ENCODE assay signal across 9 cellular contexts in the genomic region with DNA sequence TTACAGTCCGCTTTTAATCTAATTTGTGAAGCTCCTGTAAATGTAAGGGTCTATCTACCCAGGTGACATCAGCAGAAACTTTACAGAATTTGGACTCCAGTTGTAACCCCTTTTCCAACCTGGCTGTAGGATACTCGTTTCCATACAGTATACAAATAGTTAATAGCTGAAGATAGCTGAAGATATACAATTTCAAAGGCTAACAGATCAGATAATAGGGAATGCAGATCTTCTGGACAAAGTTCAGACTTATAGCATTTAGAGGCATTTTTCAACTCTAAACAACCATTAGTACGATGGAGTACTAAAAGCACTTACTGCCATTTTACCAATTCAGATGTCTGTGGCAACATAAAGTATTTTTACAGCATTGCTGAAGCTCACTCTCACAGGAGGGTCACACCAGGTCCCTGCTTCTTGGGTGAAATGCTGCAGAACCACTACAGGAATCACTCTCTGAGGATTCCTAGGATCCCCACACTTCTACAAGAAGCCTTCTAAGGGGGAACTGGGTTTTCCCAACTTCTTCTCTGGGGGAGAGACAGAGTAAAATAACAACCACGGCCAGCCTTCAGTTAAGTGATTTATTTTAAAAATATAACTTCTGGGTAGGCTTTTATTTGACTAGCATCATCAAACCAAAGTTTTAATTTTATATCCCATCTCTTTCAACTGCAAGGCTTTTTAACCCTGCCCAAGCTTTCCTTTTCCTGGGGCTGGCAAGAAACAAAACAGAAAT. TPM values are rescaled to one million over a fixed set of nuclear protein-coding genes. Genes with fewer than 3 reads are reported as not detected.
A peak's percentile ranks its signal among the peaks of the same experiment; 100 is the strongest.
DNase-seq lines count a peak whose midpoint lies in the region; TF ChIP-seq lines count a peak whose summit lies in the region.
"Had no signal": no experiment of that assay in that cellular context is flagged by ENCODE, and none has a peak within 500 bp of the region (broad histone marks: within the 10 kb centered on the region; RNA-seq: fewer than 3 reads in every experiment).

No MANE protein-coding gene starts in this region.

- POLR2A ChIA-PET in activated CD4-positive, alpha-beta T cell treated with anti-CD3 and anti-CD28 coated beads, Interleukin-2, amount 10 ng/mL, durations not matched to agents 7 days and 5 days (lab: Charles Lee), result no interaction called here

- no peaks in the 10 kb centered on the region for H3K27me3 Mint-ChIP-seq in activated CD4-positive, alpha-beta T cell treated with anti-CD3 and anti-CD28 coated beads, Interleukin-2, amount 10 ng/mL, durations not matched to agents 7 days and 5 days

- intact Hi-C loops in stomach (cut with DNase I; ENCODE audit: low total_unique reads), result no loop called here

- H3K9ac ChIP-seq in iPS-18a (ENCODE audit: low read length), result no peak overlapping the region

- peak overlapping the region; percentile 77 for H3K4me3 ChIP-seq in WI38 (ENCODE audit: low read depth, low read length)
- peak overlapping the region; percentile 1 for H3K4me3 ChIP-seq in iPS-18a (ENCODE audit: low read length)
- H3K4me3 ChIP-seq in stomach, result peak overlapping the region in 2 of 4 donors; percentile 6 to 23

- H3K27ac Mint-ChIP-seq in activated CD4-positive, alpha-beta T cell treated with anti-CD3 and anti-CD28 coated beads, Interleukin-2, amount 10 ng/mL, durations not matched to agents 7 days and 5 days, result peak overlapping the region; percentile 27

- TF ChIP-seq POLR2A in stomach (IDR thresholded peaks at IDR 0.05) (no peak), erythroblast (IDR thresholded peaks at IDR 0.05; ENCODE audit: low read length) (no peak)

- no peak overlapping the region for H3K4me3 Mint-ChIP-seq in activated CD4-positive, alpha-beta T cell treated with anti-CD3 and anti-CD28 coated beads, Interleukin-2, amount 10 ng/mL, durations not matched to agents 7 days and 5 days

- H3K36me3 ChIP-seq in iPS-18a (ENCODE audit: control insufficient read depth, low read depth, low read length) (peaks cover 30% of the 10 kb centered on the region), stomach (peaks cover 11 to 32% (median 29%) of the 10 kb centered on the region in 4 donors)

- H3K27ac ChIP-seq in iPS-18a (ENCODE audit: low read length), result no peak overlapping the region
- peak overlapping the region in 4 of 5 donors; percentile 97 to 100 (median 98) for H3K27ac ChIP-seq in stomach

- DNase-seq in activated CD4-positive, alpha-beta T cell treated with anti-CD3 and anti-CD28 coated beads, Interleukin-2, amount 10 ng/mL, durations not matched to agents 7 days and 5 days, result no peak
- no peak for DNase-seq in activated CD4-positive, alpha-beta T cell treated with anti-CD3 and anti-CD28 coated beads for 48 hours
- no peak for DNase-seq in stomach
- no peak for DNase-seq in glomerular visceral epithelial cell (ENCODE audit: extremely low spot score)
- DNase-seq in erythroblast (lab: John Stamatoyannopoulos, UW), result no peak
- no peak for DNase-seq in SW480 (ENCODE audit: low spot score)
- DNase-seq: effector memory CD4-positive, alpha-beta T cell had no signal

- H3K9me3 ChIP-seq in iPS-18a (ENCODE audit: control insufficient read depth, low read depth, low read length) (no peaks in the 10 kb centered on the region), stomach (no peaks in the 10 kb centered on the region)

- H3K27me3 ChIP-seq in iPS-18a (ENCODE audit: control insufficient read depth, insufficient read depth, low read length), result no peaks in the 10 kb centered on the region
- no peaks in the 10 kb centered on the region for H3K27me3 ChIP-seq in stomach

- H3K9me3 Mint-ChIP-seq in activated CD4-positive, alpha-beta T cell treated with anti-CD3 and anti-CD28 coated beads, Interleukin-2, amount 10 ng/mL, durations not matched to agents 7 days and 5 days, result no peaks in the 10 kb centered on the region

- 48 to 58% (median 53%) methylated on average over 4 of the region's 4 CpGs for WGBS in stomach, 5 donors

- peaks cover 50% of the 10 kb centered on the region for H3K36me3 Mint-ChIP-seq in activated CD4-positive, alpha-beta T cell treated with anti-CD3 and anti-CD28 coated beads, Interleukin-2, amount 10 ng/mL, durations not matched to agents 7 days and 5 days (ENCODE audit: low read depth)

- TF ChIP-seq CTCF in WI38 (IDR thresholded peaks at IDR 0.05; ENCODE audit: low read depth, low read length) (no peak), stomach (IDR thresholded peaks at IDR 0.05) (no peak)

- CTCF ChIA-PET in activated CD4-positive, alpha-beta T cell treated with anti-CD3 and anti-CD28 coated beads, Interleukin-2, amount 10 ng/mL, durations not matched to agents 7 days and 5 days (lab: Charles Lee), result interaction anchor here (1.1 to 2.4 kb wide), 3 partner anchors 9 to 23 kb away, joined by 4 to 11 read pairs (median 4); a partner anchor contains a TSS

- H3K4me1 ChIP-seq in iPS-18a (ENCODE audit: control insufficient read depth, low read depth, low read length) (peaks cover 30% of the 10 kb centered on the region), stomach (peaks cover 41 to 82% (median 61%) of the 10 kb centered on the region in 4 donors)

- peaks cover 71% of the 10 kb centered on the region for H3K4me1 Mint-ChIP-seq in activated CD4-positive, alpha-beta T cell treated with anti-CD3 and anti-CD28 coated beads, Interleukin-2, amount 10 ng/mL, durations not matched to agents 7 days and 5 days

- no peak for TF ChIP-seq EP300 in stomach (IDR thresholded peaks at IDR 0.05)

RNA-seq across cellular contexts. Expression of a gene that starts 2.9 kb away (rescaled TPM):
- 10 to 100 TPM; 46.7 to 52.0 TPM for total RNA-seq in activated CD4-positive, alpha-beta T cell treated with anti-CD3 and anti-CD28 coated beads, Interleukin-2, amount 10 ng/mL, durations not matched to agents 7 days and 5 days
- 100 to 1,000 TPM in 1 of 5 donors, 10 to 100 TPM in 3, 1 to 10 TPM in 1; 7.8 to 103 (median 31.0) TPM for total RNA-seq in stomach
- polyA plus RNA-seq in stomach, result 10 to 100 TPM; 15.8 to 27.2 (median 19.7) TPM

RNA-seq across cellular contexts. Expression of a gene that starts 21.9 kb away (rescaled TPM):
- total RNA-seq in activated CD4-positive, alpha-beta T cell treated with anti-CD3 and anti-CD28 coated beads, Interleukin-2, amount 10 ng/mL, durations not matched to agents 7 days and 5 days, result 100 to 1,000 TPM; 363 to 365 TPM
- total RNA-seq in stomach, result 100 to 1,000 TPM; 160 to 351 (median 242) TPM
- 10 to 100 TPM; 81.7 to 97.9 (median 84.0) TPM for polyA plus RNA-seq in stomach

RNA-seq across cellular contexts. Expression of a gene that starts 29.9 kb away (rescaled TPM):
- under 1 TPM in 1 of 2 experiments, not detected in 1; 0.47 TPM for total RNA-seq in activated CD4-positive, alpha-beta T cell treated with anti-CD3 and anti-CD28 coated beads, Interleukin-2, amount 10 ng/mL, durations not matched to agents 7 days and 5 days
- 100 to 1,000 TPM in 1 of 5 donors, 10 to 100 TPM in 4; 10.5 to 111 (median 23.6) TPM for total RNA-seq in stomach
- 10 to 100 TPM; 16.5 to 30.1 (median 19.8) TPM for polyA plus RNA-seq in stomach

Comparison
In these comparisons a context has a peak if more than half of its experiments do, and no peak if none do; other contexts are left out.
1. RNA of a gene that starts 29.9 kb away (total RNA-seq): 10.5 to 111 TPM in stomach; 0.47 TPM in activated CD4-positive, alpha-beta T cell treated with anti-CD3 and anti-CD28 coated beads, Interleukin-2, amount 10 ng/mL, durations not matched to agents 7 days and 5 days; every median in the first group is over 4 times any median in the second.